In genomic region chrX:15299945-15300851, GRCh38 we compare ENCODE assay signal across 9 cellular contexts. TPM values are rescaled to one million over a fixed set of nuclear protein-coding genes. Genes with fewer than 3 reads are reported as not detected.
DNase-seq lines count a peak whose midpoint lies in the region; ATAC-seq, FAIRE-seq and TF ChIP-seq lines count a peak whose summit lies in the region.
"Had no signal": no experiment of that assay in that cellular context is flagged by ENCODE, and none has a peak within 500 bp of the region (broad histone marks: within the 10 kb centered on the region; RNA-seq: fewer than 3 reads in every experiment).

No MANE protein-coding gene starts in this region.

- no peaks in the 10 kb centered on the region for H3K36me3 Mint-ChIP-seq in activated T-helper 17 cell treated with anti-CD3 and anti-CD28 coated beads, Interleukin-2, amount 50 U/mL, for 72 hours (ENCODE audit: low read depth)
- H3K36me3 Mint-ChIP-seq: immature natural killer cell had no signal

- no peaks in the 10 kb centered on the region for H3K9me3 Mint-ChIP-seq in activated T-helper 17 cell treated with anti-CD3 and anti-CD28 coated beads, Interleukin-2, amount 50 U/mL, for 72 hours
- H3K9me3 Mint-ChIP-seq: immature natural killer cell had no signal

- no peak for FAIRE-seq in D721Med (lab: Jason Lieb, UNC)

- peak; percentile 65 to 70 for TF ChIP-seq RAD21 in liver (IDR thresholded peaks at IDR 0.05)

- no peaks in the 10 kb centered on the region for H3K36me3 ChIP-seq in liver (ENCODE audit: control insufficient read depth in 4 of 4, insufficient read depth in 3 of 4, low read depth in 1 of 4, low read length in 3 of 4)

- TF ChIP-seq CTCF in D721Med (IDR thresholded peaks at IDR 0.05; ENCODE audit: insufficient read depth, missing control alignments) (peak; percentile 29), astrocyte of the spinal cord (IDR thresholded peaks at IDR 0.05; ENCODE audit: low read depth, low read length) (peak; percentile 51), liver (IDR thresholded peaks at IDR 0.05; ENCODE audit: low read depth, low read length, missing input control) (peak; percentile 16)

- H3K4me1 ChIP-seq in liver (ENCODE audit: control insufficient read depth in 4 of 4, insufficient read depth in 4 of 4, low read length in 3 of 4), result peaks cover 2 to 21% (median 15%) of the 10 kb centered on the region in 4 donors

- peak overlapping the region; percentile 75 to 88 for H3K27ac ChIP-seq in liver (ENCODE audit: low read depth in 1 of 2, low read length in 2 of 2)

- no peaks in the 10 kb centered on the region for H3K4me1 Mint-ChIP-seq in activated T-helper 17 cell treated with anti-CD3 and anti-CD28 coated beads, Interleukin-2, amount 50 U/mL, for 72 hours
- H3K4me1 Mint-ChIP-seq: immature natural killer cell had no signal

- no peak for DNase-seq in D721Med (ENCODE audit: insufficient read length, low spot score)
- DNase-seq in KBM-7, result peak; percentile 74
- peak; percentile 22 for DNase-seq in astrocyte of the spinal cord (ENCODE audit: low read depth, low spot score)
- DNase-seq in NCI-H2029 treated with DMSO at 0.1 percent for 48 hours (lab: John Stamatoyannopoulos, UW), result no peak
- no peak for DNase-seq in activated CD8-positive, alpha-beta memory T cell treated with anti-CD3 and anti-CD28 coated beads for 24 hours

- in situ Hi-C loops in KBM-7 (cut with MboI; ENCODE audit: low pct_unique_long_range_greater_than_20kb, low sequenced_read_pairs), result no loop called here
- in situ Hi-C loops in astrocyte of the spinal cord (cut with HindIII; ENCODE audit: low sequenced_read_pairs), result no loop called here

- peak overlapping the region; percentile 28 to 72 for H3K9ac ChIP-seq in liver (ENCODE audit: low read depth in 1 of 2, low read length in 2 of 2)

- H3K27me3 ChIP-seq in liver (ENCODE audit: control insufficient read depth in 4 of 4, insufficient read depth in 4 of 4, low read length in 3 of 4), result peaks cover 0 to 5% (median 0%) of the 10 kb centered on the region in 4 donors

- 24% methylated on average over 4 of the region's 4 CpGs for WGBS in liver

- H3K9me3 ChIP-seq in liver (ENCODE audit: control insufficient read depth in 4 of 4, low read length in 3 of 4), result no peaks in the 10 kb centered on the region

- no peak overlapping the region for H3K27ac Mint-ChIP-seq in activated T-helper 17 cell treated with anti-CD3 and anti-CD28 coated beads, Interleukin-2, amount 50 U/mL, for 72 hours
- H3K27ac Mint-ChIP-seq: immature natural killer cell had no signal

- H3K4me3 ChIP-seq in astrocyte of the spinal cord (ENCODE audit: low read depth, low read length), result no peak overlapping the region
- H3K4me3 ChIP-seq in liver (ENCODE audit: low read depth in 1 of 3, low read length in 3 of 3), result no peak overlapping the region

- no peak overlapping the region for H3K4me3 Mint-ChIP-seq in activated T-helper 17 cell treated with anti-CD3 and anti-CD28 coated beads, Interleukin-2, amount 50 U/mL, for 72 hours
- H3K4me3 Mint-ChIP-seq: immature natural killer cell had no signal

- H3K27me3 Mint-ChIP-seq in activated T-helper 17 cell treated with anti-CD3 and anti-CD28 coated beads, Interleukin-2, amount 50 U/mL, for 72 hours, result no peaks in the 10 kb centered on the region

- ATAC-seq in activated T-helper 17 cell treated with anti-CD3 and anti-CD28 coated beads, Interleukin-2, amount 50 U/mL, for 72 hours (replicated peaks), result no peak
- no peak for ATAC-seq in HG03159 (IDR thresholded peaks at IDR 0.05; ENCODE audit: unreplicated experiment)

TF ChIP-seq in liver, 16 proteins besides CTCF, POLR2A, EP300 and RAD21:
- TF ChIP-seq, protein P1, sequence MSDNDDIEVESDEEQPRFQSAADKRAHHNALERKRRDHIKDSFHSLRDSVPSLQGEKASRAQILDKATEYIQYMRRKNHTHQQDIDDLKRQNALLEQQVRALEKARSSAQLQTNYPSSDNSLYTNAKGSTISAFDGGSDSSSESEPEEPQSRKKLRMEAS (IDR thresholded peaks at IDR 0.05), result no peak
- TF ChIP-seq, protein P2, sequence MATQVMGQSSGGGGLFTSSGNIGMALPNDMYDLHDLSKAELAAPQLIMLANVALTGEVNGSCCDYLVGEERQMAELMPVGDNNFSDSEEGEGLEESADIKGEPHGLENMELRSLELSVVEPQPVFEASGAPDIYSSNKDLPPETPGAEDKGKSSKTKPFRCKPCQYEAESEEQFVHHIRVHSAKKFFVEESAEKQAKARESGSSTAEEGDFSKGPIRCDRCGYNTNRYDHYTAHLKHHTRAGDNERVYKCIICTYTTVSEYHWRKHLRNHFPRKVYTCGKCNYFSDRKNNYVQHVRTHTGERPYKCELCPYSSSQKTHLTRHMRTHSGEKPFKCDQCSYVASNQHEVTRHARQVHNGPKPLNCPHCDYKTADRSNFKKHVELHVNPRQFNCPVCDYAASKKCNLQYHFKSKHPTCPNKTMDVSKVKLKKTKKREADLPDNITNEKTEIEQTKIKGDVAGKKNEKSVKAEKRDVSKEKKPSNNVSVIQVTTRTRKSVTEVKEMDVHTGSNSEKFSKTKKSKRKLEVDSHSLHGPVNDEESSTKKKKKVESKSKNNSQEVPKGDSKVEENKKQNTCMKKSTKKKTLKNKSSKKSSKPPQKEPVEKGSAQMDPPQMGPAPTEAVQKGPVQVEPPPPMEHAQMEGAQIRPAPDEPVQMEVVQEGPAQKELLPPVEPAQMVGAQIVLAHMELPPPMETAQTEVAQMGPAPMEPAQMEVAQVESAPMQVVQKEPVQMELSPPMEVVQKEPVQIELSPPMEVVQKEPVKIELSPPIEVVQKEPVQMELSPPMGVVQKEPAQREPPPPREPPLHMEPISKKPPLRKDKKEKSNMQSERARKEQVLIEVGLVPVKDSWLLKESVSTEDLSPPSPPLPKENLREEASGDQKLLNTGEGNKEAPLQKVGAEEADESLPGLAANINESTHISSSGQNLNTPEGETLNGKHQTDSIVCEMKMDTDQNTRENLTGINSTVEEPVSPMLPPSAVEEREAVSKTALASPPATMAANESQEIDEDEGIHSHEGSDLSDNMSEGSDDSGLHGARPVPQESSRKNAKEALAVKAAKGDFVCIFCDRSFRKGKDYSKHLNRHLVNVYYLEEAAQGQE (IDR thresholded peaks at IDR 0.05), result peak; percentile 15
- TF ChIP-seq SP1 (IDR thresholded peaks at IDR 0.05), result peak; percentile 35
- no peak for TF ChIP-seq JUND (IDR thresholded peaks at IDR 0.05)
- TF ChIP-seq NR2F2 (IDR thresholded peaks at IDR 0.05), result no peak
- TF ChIP-seq FOXA2 (IDR thresholded peaks at IDR 0.05), result no peak
- no peak for TF ChIP-seq FOXA1 (IDR thresholded peaks at IDR 0.05)
- no peak for TF ChIP-seq ZBTB33 (IDR thresholded peaks at IDR 0.05)
- TF ChIP-seq, protein P3, sequence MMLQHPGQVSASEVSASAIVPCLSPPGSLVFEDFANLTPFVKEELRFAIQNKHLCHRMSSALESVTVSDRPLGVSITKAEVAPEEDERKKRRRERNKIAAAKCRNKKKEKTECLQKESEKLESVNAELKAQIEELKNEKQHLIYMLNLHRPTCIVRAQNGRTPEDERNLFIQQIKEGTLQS (IDR thresholded peaks at IDR 0.05), result peak; percentile 9
- TF ChIP-seq HNF4A (conservative IDR thresholded peaks at IDR 0.05), result no peak
- TF ChIP-seq YY1 (IDR thresholded peaks at IDR 0.05), result peak; percentile 78
- TF ChIP-seq GABPA (IDR thresholded peaks at IDR 0.05 in 1 of 2, conservative IDR thresholded peaks at IDR 0.05 in 1 of 2), result no peak
- TF ChIP-seq TAF1 (conservative IDR thresholded peaks at IDR 0.05), result peak; percentile 65
- no peak for TF ChIP-seq EGR1 (IDR thresholded peaks at IDR 0.05; ENCODE audit: low read depth in 2 of 2)
- no peak for TF ChIP-seq HNF4G (IDR thresholded peaks at IDR 0.05)
- peak in 1 of 2 donors; percentile 7 for TF ChIP-seq RXRA (IDR thresholded peaks at IDR 0.05)

RNA-seq across cellular contexts. Expression of gene ASB11, which starts 15.2 kb away (rescaled TPM):
- not detected for total RNA-seq in liver
- polyA plus RNA-seq in liver, result under 1 TPM in 1 of 2 donors, not detected in 1; 0.03 TPM
- not detected for total RNA-seq in activated T-helper 17 cell treated with anti-CD3 and anti-CD28 coated beads, Interleukin-2, amount 50 U/mL, for 72 hours
- polyA plus RNA-seq: immature natural killer cell had no signal

RNA-seq across cellular contexts. Expression of gene ASB9, which starts 30.3 kb away (rescaled TPM):
- 10 to 100 TPM in 1 of 2 donors, 1 to 10 TPM in 1; 2.8 to 11.3 TPM for total RNA-seq in liver
- 1 to 10 TPM; 2.4 to 3.1 TPM for polyA plus RNA-seq in liver
- total RNA-seq in activated T-helper 17 cell treated with anti-CD3 and anti-CD28 coated beads, Interleukin-2, amount 50 U/mL, for 72 hours, result 1 to 10 TPM; 1.5 to 3.1 TPM

RNA-seq across cellular contexts. Expression of gene PIGA, which starts 35.1 kb away (rescaled TPM):
- 1 to 10 TPM; 7.9 to 8.7 TPM for total RNA-seq in liver
- 1 to 10 TPM; 3.0 to 3.3 TPM for polyA plus RNA-seq in liver
- 10 to 100 TPM; 28.1 to 68.8 TPM for total RNA-seq in activated T-helper 17 cell treated with anti-CD3 and anti-CD28 coated beads, Interleukin-2, amount 50 U/mL, for 72 hours

Comparison
In these comparisons a context has a peak if more than half of its experiments do, and no peak if none do; other contexts are left out.
1. DNase-seq: peak in KBM-7 (single experiment) and astrocyte of the spinal cord (single experiment); none in D721Med (single experiment), NCI-H2029 treated with DMSO at 0.1 percent for 48 hours (single experiment) and activated CD8-positive, alpha-beta memory T cell treated with anti-CD3 and anti-CD28 coated beads for 24 hours (single experiment).
2. Peak in every context shown above with its lines, with median percentiles within 50 percentile points of each other: CTCF ChIP-seq.